In the genomic region with DNA sequence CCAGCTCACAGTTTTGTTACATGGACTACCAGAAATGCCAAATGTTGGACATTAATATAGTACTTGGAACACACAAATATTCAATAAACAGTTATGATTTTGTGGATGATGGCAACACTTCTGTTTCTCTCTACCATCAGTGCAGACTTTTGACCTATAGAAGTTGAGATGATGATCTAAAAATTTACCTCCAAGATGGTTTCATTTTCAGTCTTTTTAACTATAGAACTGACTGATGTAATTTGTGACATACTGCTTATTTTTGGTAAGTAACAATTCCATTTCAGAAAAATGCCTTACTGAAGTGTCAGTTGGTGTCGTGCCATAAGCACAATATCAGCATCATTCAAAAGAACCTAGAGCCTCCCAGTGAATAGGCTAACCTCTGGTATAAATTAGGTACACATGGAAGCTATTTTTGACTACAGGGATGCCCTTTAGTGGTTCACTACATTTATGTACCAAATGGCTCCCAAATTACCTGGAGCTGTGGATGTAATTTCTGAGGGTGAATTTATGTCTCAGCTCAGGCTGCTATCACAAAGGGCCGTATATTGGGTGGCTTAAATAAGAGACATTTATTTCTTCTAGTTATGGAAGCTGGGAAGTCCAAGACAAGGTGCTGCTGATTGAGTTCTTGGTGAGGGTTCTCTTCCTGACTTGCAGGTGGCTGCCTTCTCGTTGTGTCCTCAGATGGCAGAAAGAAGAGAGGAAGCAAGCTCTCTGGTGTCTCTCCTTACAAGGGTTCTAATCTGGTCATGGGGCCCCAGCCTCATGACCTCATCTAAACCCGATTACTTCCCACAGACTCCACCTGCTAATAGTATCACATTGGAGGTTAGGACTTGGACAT, we compare ENCODE assay signal across 16 cellular contexts.
A peak's percentile ranks its signal among the peaks of the same experiment; 100 is the strongest.
DNase-seq lines count a peak whose midpoint lies in the region; ATAC-seq and TF ChIP-seq lines count a peak whose summit lies in the region.
"Had no signal": no experiment of that assay in that cellular context is flagged by ENCODE, and none has a peak within 500 bp of the region (broad histone marks: within the 10 kb centered on the region; RNA-seq: fewer than 3 reads in every experiment).

No MANE protein-coding gene starts in this region.

- ATAC-seq in GM18873 (IDR thresholded peaks at IDR 0.05; ENCODE audit: low FRiP score, unreplicated experiment) = peak; percentile 25
- peak; percentile 3 for ATAC-seq in HG02981 (IDR thresholded peaks at IDR 0.05; ENCODE audit: unreplicated experiment)
- no peak for ATAC-seq in HG03045 (IDR thresholded peaks at IDR 0.05; ENCODE audit: unreplicated experiment)
- ATAC-seq: left lung; naive thymus-derived CD8-positive, alpha-beta T cell had no signal

- H3K4me3 ChIP-seq in GM08714 (ENCODE audit: low read length) (peak overlapping the region; percentile 28; the same call in 1 of the 2 replicates), WERI-Rb-1 (ENCODE audit: low read depth, low read length) (no peak overlapping the region), suprapubic skin (no peak overlapping the region), HAP-1 (no peak overlapping the region)
- H3K4me3 ChIP-seq: left lung had no signal

- no peaks in the 10 kb centered on the region for H3K9me3 ChIP-seq in WERI-Rb-1 (ENCODE audit: severe bottlenecking)
- no peaks in the 10 kb centered on the region for H3K9me3 ChIP-seq in suprapubic skin
- H3K9me3 ChIP-seq in HAP-1 = no peaks in the 10 kb centered on the region
- H3K9me3 ChIP-seq: left lung had no signal

- no peak for TF ChIP-seq CTCF in WERI-Rb-1 (IDR thresholded peaks at IDR 0.05; ENCODE audit: low read depth, low read length)
- TF ChIP-seq CTCF in suprapubic skin (IDR thresholded peaks at IDR 0.05) = no peak

- 87% methylated on average over 4 of the region's 4 CpGs for WGBS in suprapubic skin

- in situ Hi-C loops in HAP-1 (cut with MboI; ENCODE audit: low sequenced_read_pairs) = no loop called here

- H3K36me3 ChIP-seq in WERI-Rb-1 = no peaks in the 10 kb centered on the region
- no peaks in the 10 kb centered on the region for H3K36me3 ChIP-seq in suprapubic skin
- H3K36me3 ChIP-seq in HAP-1 (replicated peaks) = no peaks in the 10 kb centered on the region
- H3K36me3 ChIP-seq: left lung had no signal

- TF ChIP-seq EP300 in suprapubic skin (IDR thresholded peaks at IDR 0.05) = no peak

- H3K27ac ChIP-seq in WERI-Rb-1 = no peak overlapping the region
- H3K27ac ChIP-seq in suprapubic skin = no peak overlapping the region
- H3K27ac ChIP-seq: left lung had no signal

- DNase-seq in WERI-Rb-1 = peak; percentile 56
- no peak for DNase-seq in suprapubic skin (ENCODE audit: low spot score in 2 of 2)
- no peak for DNase-seq in HAP-1 (ENCODE audit: low spot score in 2 of 2)
- no peak for DNase-seq in medulla oblongata (ENCODE audit: extremely low spot score)
- DNase-seq: AML-193; DMS153; hypothalamus; left lung; naive thymus-derived CD8-positive, alpha-beta T cell; retina; stimulated activated CD4-positive, alpha-beta T cell treated with anti-CD3 and anti-CD28 coated beads, Interleukin-1b, Interleukin-23, amount 100 ng/mL, for 48 hours; stimulated activated CD8-positive, alpha-beta memory T cell treated with anti-CD3 and anti-CD28 coated beads, Interleukin-4, amount 100 ng/mL, for 48 hours had no signal

- H3K4me1 ChIP-seq in suprapubic skin (peaks cover 10% of the 10 kb centered on the region), HAP-1 (no peaks in the 10 kb centered on the region)
- H3K4me1 ChIP-seq: left lung had no signal

- TF ChIP-seq POLR2A in suprapubic skin (IDR thresholded peaks at IDR 0.05) = no peak

- H3K27me3 ChIP-seq in WERI-Rb-1 (ENCODE audit: insufficient read depth, low read depth, severe bottlenecking) (no peaks in the 10 kb centered on the region), suprapubic skin (no peaks in the 10 kb centered on the region), HAP-1 (ENCODE audit: low read depth) (peaks cover 2% of the 10 kb centered on the region; the same call in 1 of the 2 replicates)
- H3K27me3 ChIP-seq: left lung had no signal
